ENCODE assay signal across 8 cellular contexts in genomic region chr2:130181880-130182682, GRCh38. TPM values are rescaled to one million over a fixed set of nuclear protein-coding genes. Genes with fewer than 3 reads are reported as not detected.
DNase-seq lines count a peak whose midpoint lies in the region; ATAC-seq, FAIRE-seq and TF ChIP-seq lines count a peak whose summit lies in the region.
"Not testable (repeated sequence)": the region's sequence is repeated elsewhere in the genome, so short reads cannot be mapped to it uniquely, and the experiment has no call there.

MZT2B (plus strand) TSS chr2:130182262; CDS start chr2:130182283, 21 bp downstream.

- H3K4me1 ChIP-seq in HUES48 (ENCODE audit: control insufficient read depth, insufficient read depth, low read length), result not testable (repeated sequence)
- peaks cover 12% of the 10 kb centered on the region for H3K4me1 ChIP-seq in NT2/D1 (ENCODE audit: insufficient read depth, insufficient read length)

- H3K36me3 ChIP-seq in HUES48 (ENCODE audit: control insufficient read depth, insufficient read depth, low read length) (peaks cover 14% of the 10 kb centered on the region), NT2/D1 (ENCODE audit: insufficient read depth, insufficient read length, low read length) (peaks cover 49% of the 10 kb centered on the region)

- H3K27ac ChIP-seq in HUES48 (ENCODE audit: low read depth, low read length), result peak within 1 kb of the TSS; percentile 88

- ATAC-seq in GM21423 (IDR thresholded peaks at IDR 0.05; ENCODE audit: unreplicated experiment), result peak; percentile 79

- H3K9me3 ChIP-seq in HUES48 (ENCODE audit: control insufficient read depth, insufficient read depth, low read length); NT2/D1 (ENCODE audit: insufficient read depth, low read length): not testable (repeated sequence)

- H3K27me3 Mint-ChIP-seq in mesothelial cell of epicardium (ENCODE audit: low read depth), result not testable (repeated sequence)

- not testable (repeated sequence) for FAIRE-seq in D721Med (lab: Jason Lieb, UNC)

- peak; percentile 82 for DNase-seq in D721Med (ENCODE audit: insufficient read length, low spot score)
- peak; percentile 63 for DNase-seq in NT2/D1 (ENCODE audit: low read depth, low spot score)
- peak; percentile 53 for DNase-seq in activated CD8-positive, alpha-beta memory T cell treated with anti-CD3 and anti-CD28 coated beads, Interleukin-2, amount 50 U/mL, for 1 hour (ENCODE audit: extremely low read depth)
- peak; percentile 85 to 93 for DNase-seq in mesothelial cell of epicardium (ENCODE audit: low spot score in 2 of 2, unreplicated experiment in 2 of 2)
- peak; percentile 85 for DNase-seq in stimulated activated CD8-positive, alpha-beta memory T cell treated with anti-CD3 and anti-CD28 coated beads, Interleukin-15, amount 100 ng/mL, for 48 hours (ENCODE audit: low read depth in 2 of 2)

- H3K9ac ChIP-seq in HUES48 (ENCODE audit: low read depth, low read length) (peak within 1 kb of the TSS; percentile 98), NT2/D1 (ENCODE audit: insufficient read length, low read depth) (peak within 1 kb of the TSS; percentile 94)

- in situ Hi-C loops in endometrial microvascular endothelial cells (cut with HindIII; ENCODE audit: inconsistent ontology term, low pct_unique_long_range_greater_than_20kb, low sequenced_read_pairs), result not testable (repeated sequence)

- TF ChIP-seq CTCF in D721Med (IDR thresholded peaks at IDR 0.05; ENCODE audit: insufficient read depth, missing control alignments), result peak; percentile 59
- peak; percentile 92 for TF ChIP-seq CTCF in mesothelial cell of epicardium (IDR thresholded peaks at IDR 0.05; ENCODE audit: unreplicated experiment)

- peaks cover 22% of the 10 kb centered on the region for H3K4me1 Mint-ChIP-seq in mesothelial cell of epicardium

- H3K27ac Mint-ChIP-seq in mesothelial cell of epicardium, result peak within 1 kb of the TSS; percentile 96

- not testable (repeated sequence) for H3K27me3 ChIP-seq in HUES48 (ENCODE audit: control insufficient read depth, insufficient read depth, low read length); NT2/D1 (ENCODE audit: insufficient read depth, insufficient read length)

- peak within 1 kb of the TSS; percentile 100 for H3K4me3 ChIP-seq in HUES48 (ENCODE audit: low read depth, low read length)
- peak within 1 kb of the TSS; percentile 99 for H3K4me3 ChIP-seq in NT2/D1 (ENCODE audit: insufficient read length, low read depth)

- not testable (repeated sequence) for H3K9me3 Mint-ChIP-seq in mesothelial cell of epicardium

- not testable (repeated sequence) for H3K36me3 Mint-ChIP-seq in mesothelial cell of epicardium

- peak within 1 kb of the TSS; percentile 95 for H3K4me3 Mint-ChIP-seq in mesothelial cell of epicardium

RNA-seq across cellular contexts. Expression of gene MZT2B, which starts in this region (rescaled TPM):
- 136 TPM for total RNA-seq in endometrial microvascular endothelial cells (ENCODE audit: inconsistent ontology term)
- total RNA-seq in mesothelial cell of epicardium, result 217 to 234 TPM (median 231 TPM) in 3 replicates

Comparison
In these comparisons a context has a peak if more than half of its experiments do, and no peak if none do; other contexts are left out.
1. Peak in every context shown above with its lines: DNase-seq, ATAC-seq, H3K4me3 ChIP-seq and H3K27ac ChIP-seq.